8 cellular contexts compared by ENCODE assay signal in genomic region chr1:59046730-59047157, GRCh38.
DNase-seq lines count a peak whose midpoint lies in the region; ATAC-seq and TF ChIP-seq lines count a peak whose summit lies in the region.

No MANE protein-coding gene starts in this region.

- intact Hi-C loops in CD4-positive, alpha-beta T cell (cut with DNase I, micrococcal nuclease): no loop called here
- intact Hi-C loops in spleen (cut with DNase I; ENCODE audit: low total_unique reads): no loop called here

- ATAC-seq in CD4-positive, alpha-beta T cell (ENCODE audit: poor library complexity): peak; percentile 72
- peak; percentile 97 for ATAC-seq in GM19463 (IDR thresholded peaks at IDR 0.05; ENCODE audit: unreplicated experiment)
- peak; percentile 88 for ATAC-seq in HG03520 (IDR thresholded peaks at IDR 0.05; ENCODE audit: unreplicated experiment)
- no peak for ATAC-seq in left lobe of liver

- no peaks in the 10 kb centered on the region for H3K9me3 ChIP-seq in CD4-positive, alpha-beta T cell (ENCODE audit: control insufficient read depth, low read length)
- H3K9me3 ChIP-seq in spleen: no peaks in the 10 kb centered on the region

- H3K4me3 ChIP-seq in spleen: no peak overlapping the region

- POLR2A ChIA-PET in CD4-positive, alpha-beta T cell (lab: Charles Lee): interaction anchor here (1.1 to 2.1 kb wide), 3 partner anchors 16 to 263 kb away, joined by 4 to 7 read pairs (median 4); partner anchors contain the start of gene JUN

- peak overlapping the region; percentile 11 for H3K4me3 Mint-ChIP-seq in CD4-positive, alpha-beta T cell

- CTCF ChIA-PET in CD4-positive, alpha-beta T cell (lab: Charles Lee): interaction anchor here (0.9 kb wide), 1 partner anchor 13 kb away, joined by 3 read pairs; no protein-coding TSS in a partner anchor

- no peaks in the 10 kb centered on the region for H3K36me3 ChIP-seq in spleen

- H3K27me3 Mint-ChIP-seq in CD4-positive, alpha-beta T cell: no peaks in the 10 kb centered on the region

- no peak for TF ChIP-seq CTCF in CD4-positive, alpha-beta T cell (IDR thresholded peaks at IDR 0.05)
- peak in 10 of 11 experiments; percentile 19 to 61 (median 43) for TF ChIP-seq CTCF in spleen (IDR thresholded peaks at IDR 0.05 in 8 of 11, conservative IDR thresholded peaks at IDR 0.05 in 3 of 11)

- H3K27ac Mint-ChIP-seq in CD4-positive, alpha-beta T cell: no peak overlapping the region

- no peaks in the 10 kb centered on the region for H3K9me3 Mint-ChIP-seq in CD4-positive, alpha-beta T cell

- no peaks in the 10 kb centered on the region for H3K36me3 Mint-ChIP-seq in CD4-positive, alpha-beta T cell (ENCODE audit: low read depth)

- no peaks in the 10 kb centered on the region for H3K27me3 ChIP-seq in CD4-positive, alpha-beta T cell (ENCODE audit: control insufficient read depth, insufficient read depth, low read length)
- H3K27me3 ChIP-seq in spleen (replicated peaks in 1 of 7): no peaks in the 10 kb centered on the region

- TF ChIP-seq POLR2A in spleen (IDR thresholded peaks at IDR 0.05): no peak

- H3K4me1 ChIP-seq in spleen: peaks cover 0 to 43% (median 23%) of the 10 kb centered on the region in 6 donors

- no peak overlapping the region for H3K27ac ChIP-seq in CD4-positive, alpha-beta T cell (ENCODE audit: low read depth, low read length)
- peak overlapping the region; percentile 3 to 85 (median 62) for H3K27ac ChIP-seq in spleen

- peaks cover 42% of the 10 kb centered on the region for H3K4me1 Mint-ChIP-seq in CD4-positive, alpha-beta T cell (ENCODE audit: low read depth)

- 9 to 22% (median 12%) methylated on average over 2 of the region's 2 CpGs for WGBS in spleen, 5 donors

- DNase-seq in CD4-positive, alpha-beta T cell: peak in 5 of 10 experiments; percentile 4 to 45 (median 30)
- DNase-seq in activated gamma-delta T cell treated with anti-CD3 and anti-CD28 coated beads, Interleukin-2, amount 50 U/mL, for 16 hours (ENCODE audit: low read depth): peak; percentile 8
- peak; percentile 78 for DNase-seq in spleen
- no peak for DNase-seq in KG1 (lab: John Stamatoyannopoulos, UW)
- no peak for DNase-seq in left lobe of liver (ENCODE audit: low spot score)
- DNase-seq in globus pallidus (ENCODE audit: low spot score): no peak

Comparison
In these comparisons a context has a peak if more than half of its experiments do, and no peak if none do; other contexts are left out.
1. DNase-seq: peak in activated gamma-delta T cell treated with anti-CD3 and anti-CD28 coated beads, Interleukin-2, amount 50 U/mL, for 16 hours (single experiment) and spleen (single experiment); none in KG1 (single experiment), left lobe of liver (single experiment) and globus pallidus (single experiment).